14 cellular contexts compared by ENCODE assay signal in genomic region chr5:32687167-32687831, GRCh38. TPM values are rescaled to one million over a fixed set of nuclear protein-coding genes. Genes with fewer than 3 reads are reported as not detected.
A peak's percentile ranks its signal among the peaks of the same experiment; 100 is the strongest.
DNase-seq lines count a peak whose midpoint lies in the region; ATAC-seq and TF ChIP-seq lines count a peak whose summit lies in the region.
"Had no signal": no experiment of that assay in that cellular context is flagged by ENCODE, and none has a peak within 500 bp of the region (broad histone marks: within the 10 kb centered on the region; RNA-seq: fewer than 3 reads in every experiment).

No MANE protein-coding gene starts in this region.

- TF ChIP-seq CTCF in BE2C (IDR thresholded peaks at IDR 0.05; ENCODE audit: low read depth, low read length) = no peak
- no peak for TF ChIP-seq CTCF in left lung (IDR thresholded peaks at IDR 0.05)
- TF ChIP-seq CTCF in foreskin keratinocyte (conservative IDR thresholded peaks at IDR 0.05) = no peak

- ATAC-seq in left lung (peak; percentile 70), foreskin keratinocyte (no peak), HG03342 (IDR thresholded peaks at IDR 0.05; ENCODE audit: unreplicated experiment) (no peak)
- ATAC-seq: esophagus mucosa, K562 had no signal

- H3K27me3 ChIP-seq in BE2C (no peaks in the 10 kb centered on the region), MG63 (no peaks in the 10 kb centered on the region), left lung (no peaks in the 10 kb centered on the region), foreskin keratinocyte (peaks cover 4% of the 10 kb centered on the region)
- H3K27me3 ChIP-seq: breast epithelium had no signal

- no peak overlapping the region for H3K27ac ChIP-seq in left lung
- no peak overlapping the region for H3K27ac ChIP-seq in foreskin keratinocyte
- H3K27ac ChIP-seq: breast epithelium had no signal

- H3K4me3 ChIP-seq in BE2C (ENCODE audit: low read depth, low read length) (no peak overlapping the region), MG63 (no peak overlapping the region), left lung (no peak overlapping the region)
- H3K4me3 ChIP-seq: breast epithelium, K562 had no signal

- H3K9me3 ChIP-seq in BE2C = no peaks in the 10 kb centered on the region
- peaks cover 11% of the 10 kb centered on the region for H3K9me3 ChIP-seq in MG63
- H3K9me3 ChIP-seq in left lung = peaks cover 0 to 16% of the 10 kb centered on the region in 2 donors

- no peaks in the 10 kb centered on the region for H3K4me1 ChIP-seq in BE2C
- H3K4me1 ChIP-seq in left lung = peaks cover 0 to 6% of the 10 kb centered on the region in 2 donors
- no peaks in the 10 kb centered on the region for H3K4me1 ChIP-seq in foreskin keratinocyte
- H3K4me1 ChIP-seq: breast epithelium had no signal

- intact Hi-C loops in left lung (cut with DNase I) = no loop called here

- H3K36me3 ChIP-seq in BE2C = no peaks in the 10 kb centered on the region
- H3K36me3 ChIP-seq in MG63 = no peaks in the 10 kb centered on the region
- H3K36me3 ChIP-seq in left lung = no peaks in the 10 kb centered on the region
- H3K36me3 ChIP-seq: breast epithelium had no signal

- peak; percentile 33 for DNase-seq in BE2C
- peak; percentile 33 for DNase-seq in MG63
- DNase-seq in astrocyte of the hippocampus (ENCODE audit: low read depth, low spot score) = peak; percentile 65
- DNase-seq in left lung = no peak
- DNase-seq in foreskin keratinocyte = no peak
- no peak for DNase-seq in inferior parietal cortex (ENCODE audit: extremely low spot score)
- no peak for DNase-seq in SW 1271 (lab: John Stamatoyannopoulos, UW)
- DNase-seq: activated CD8-positive, alpha-beta memory T cell treated with anti-CD3 and anti-CD28 coated beads, Interleukin-2, amount 50 U/mL, for 4 hours; CD4-positive, alpha-beta T cell; H9 had no signal

RNA-seq across cellular contexts. Expression of gene NPR3, which starts 23.8 kb away (rescaled TPM):
- polyA plus RNA-seq in BE2C (2012; ENCODE audit: insufficient read depth, insufficient read length, low read depth) = 1.7 TPM
- 5.8 and 6.6 TPM in 2 replicates for total RNA-seq in MG63 (2014; rRNA removed; shearing (Covaris generic); ENCODE audit: low replicate concordance)
- total RNA-seq in left lung (10 to 100 TPM; 16.5 to 33.9 TPM), foreskin keratinocyte (not detected in 2 replicates)
- not detected in 2 replicates for polyA plus RNA-seq in foreskin keratinocyte
- total RNA-seq: CD4-positive, alpha-beta T cell; H9 had no signal

Comparison
In these comparisons a context has a peak if more than half of its experiments do, and no peak if none do; other contexts are left out.
1. DNase-seq: peak in BE2C (single experiment), MG63 (single experiment) and astrocyte of the hippocampus (single experiment); none in left lung (0 of 2), foreskin keratinocyte (0 of 2), inferior parietal cortex (single experiment) and SW 1271 (0 of 2).